In the genomic region with DNA sequence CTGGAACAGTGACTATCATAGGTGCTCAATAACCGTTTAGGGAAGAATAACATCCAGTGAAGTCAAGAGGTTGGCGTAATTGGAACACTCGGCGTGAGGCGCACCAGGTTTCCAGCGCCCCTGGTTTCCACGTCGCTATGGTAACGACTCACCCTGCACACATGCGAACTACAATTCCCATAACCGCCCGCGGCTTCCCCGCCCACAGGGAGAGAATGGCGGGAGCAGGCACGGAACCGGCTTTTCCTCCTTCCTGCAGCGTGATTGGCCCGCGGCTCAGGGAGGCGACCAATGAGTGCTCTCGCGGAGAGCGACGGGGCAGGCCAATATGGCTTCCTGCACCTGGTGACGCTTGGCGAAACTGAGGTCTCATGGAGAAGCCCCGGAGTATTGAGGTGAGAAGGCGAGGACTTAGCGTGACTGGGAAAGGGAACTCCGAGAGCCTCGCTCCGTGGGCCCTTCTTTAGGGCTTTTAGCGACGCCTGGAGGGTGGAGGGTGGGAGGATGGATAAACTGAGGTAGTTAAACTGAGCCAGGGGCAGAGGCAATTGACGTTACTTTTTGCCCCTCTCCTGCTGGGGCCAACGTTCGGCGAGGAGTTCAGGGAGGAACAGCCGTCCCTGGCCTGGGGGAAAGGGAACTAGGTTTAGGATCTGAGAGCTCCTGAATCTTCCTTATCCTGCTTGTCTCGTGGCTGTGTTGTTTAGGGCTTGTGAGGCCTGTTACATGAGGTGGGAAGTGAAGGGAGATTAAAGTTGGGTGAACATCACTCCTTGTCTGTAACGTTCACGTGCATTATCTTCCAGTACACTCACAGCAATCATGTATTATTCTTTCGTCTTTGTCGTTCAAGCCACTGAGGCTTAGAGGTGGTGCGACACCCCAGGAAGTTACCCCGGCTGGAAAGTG, we compare ENCODE assay signal across 1 cellular context.
TF ChIP-seq lines count a peak whose summit lies in the region.

Gene L3MBTL2 (plus strand): TSS at position 321 of the 909 bp plus-strand sequence. CDS start 51 bp downstream, at position 372.

TF ChIP-seq in HepG2, 621 proteins besides CTCF, POLR2A, EP300 and RAD21 (continued from another document and continues in another):
- TF ChIP-seq, protein P1, sequence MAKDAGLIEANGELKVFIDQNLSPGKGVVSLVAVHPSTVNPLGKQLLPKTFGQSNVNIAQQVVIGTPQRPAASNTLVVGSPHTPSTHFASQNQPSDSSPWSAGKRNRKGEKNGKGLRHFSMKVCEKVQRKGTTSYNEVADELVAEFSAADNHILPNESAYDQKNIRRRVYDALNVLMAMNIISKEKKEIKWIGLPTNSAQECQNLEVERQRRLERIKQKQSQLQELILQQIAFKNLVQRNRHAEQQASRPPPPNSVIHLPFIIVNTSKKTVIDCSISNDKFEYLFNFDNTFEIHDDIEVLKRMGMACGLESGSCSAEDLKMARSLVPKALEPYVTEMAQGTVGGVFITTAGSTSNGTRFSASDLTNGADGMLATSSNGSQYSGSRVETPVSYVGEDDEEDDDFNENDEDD (CRISPR knock-in tag; IDR thresholded peaks at IDR 0.05; ENCODE audit: borderline replicate concordance), result peak; percentile 97
- TF ChIP-seq ZFP36L1 (CRISPR knock-in tag; IDR thresholded peaks at IDR 0.05), result no peak
- TF ChIP-seq TIGD3 (CRISPR knock-in tag; IDR thresholded peaks at IDR 0.05; ENCODE audit: borderline replicate concordance), result no peak
- TF ChIP-seq ZNF703 (CRISPR knock-in tag; IDR thresholded peaks at IDR 0.05; ENCODE audit: borderline replicate concordance), result no peak
- no peak for TF ChIP-seq ZUFSP (CRISPR knock-in tag; IDR thresholded peaks at IDR 0.05; ENCODE audit: borderline replicate concordance)
- TF ChIP-seq FOXK2 (IDR thresholded peaks at IDR 0.05), result no peak
- no peak for TF ChIP-seq BRCA1 (CRISPR knock-in tag; IDR thresholded peaks at IDR 0.05)
- TF ChIP-seq NFKB2 (CRISPR knock-in tag; IDR thresholded peaks at IDR 0.05; ENCODE audit: borderline replicate concordance), result no peak; the same call in 1 of the 2 replicates
- TF ChIP-seq GZF1 (CRISPR knock-in tag; IDR thresholded peaks at IDR 0.05), result no peak
- TF ChIP-seq SMAD9 (CRISPR knock-in tag; IDR thresholded peaks at IDR 0.05), result no peak
- no peak for TF ChIP-seq EHMT2 (IDR thresholded peaks at IDR 0.05; ENCODE audit: borderline replicate concordance, low read depth, low read length)
- no peak for TF ChIP-seq CC2D1A (CRISPR knock-in tag; IDR thresholded peaks at IDR 0.05)
- no peak for TF ChIP-seq REL (CRISPR knock-in tag; conservative IDR thresholded peaks at IDR 0.05)
- TF ChIP-seq RFXAP (CRISPR knock-in tag; IDR thresholded peaks at IDR 0.05; ENCODE audit: borderline replicate concordance), result peak; percentile 93
- no peak for TF ChIP-seq ZNF101 (CRISPR knock-in tag; IDR thresholded peaks at IDR 0.05; ENCODE audit: borderline replicate concordance, low read depth)
- no peak for TF ChIP-seq MTF1 (CRISPR knock-in tag; IDR thresholded peaks at IDR 0.05)
- TF ChIP-seq NCOA5 (CRISPR knock-in tag; IDR thresholded peaks at IDR 0.05), result no peak
- TF ChIP-seq ZBTB21 (CRISPR knock-in tag; IDR thresholded peaks at IDR 0.05), result no peak
- TF ChIP-seq, protein P2, sequence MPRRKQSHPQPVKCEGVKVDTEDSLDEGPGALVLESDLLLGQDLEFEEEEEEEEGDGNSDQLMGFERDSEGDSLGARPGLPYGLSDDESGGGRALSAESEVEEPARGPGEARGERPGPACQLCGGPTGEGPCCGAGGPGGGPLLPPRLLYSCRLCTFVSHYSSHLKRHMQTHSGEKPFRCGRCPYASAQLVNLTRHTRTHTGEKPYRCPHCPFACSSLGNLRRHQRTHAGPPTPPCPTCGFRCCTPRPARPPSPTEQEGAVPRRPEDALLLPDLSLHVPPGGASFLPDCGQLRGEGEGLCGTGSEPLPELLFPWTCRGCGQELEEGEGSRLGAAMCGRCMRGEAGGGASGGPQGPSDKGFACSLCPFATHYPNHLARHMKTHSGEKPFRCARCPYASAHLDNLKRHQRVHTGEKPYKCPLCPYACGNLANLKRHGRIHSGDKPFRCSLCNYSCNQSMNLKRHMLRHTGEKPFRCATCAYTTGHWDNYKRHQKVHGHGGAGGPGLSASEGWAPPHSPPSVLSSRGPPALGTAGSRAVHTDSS (CRISPR knock-in tag; conservative IDR thresholded peaks at IDR 0.05), result no peak
- TF ChIP-seq, protein P3, sequence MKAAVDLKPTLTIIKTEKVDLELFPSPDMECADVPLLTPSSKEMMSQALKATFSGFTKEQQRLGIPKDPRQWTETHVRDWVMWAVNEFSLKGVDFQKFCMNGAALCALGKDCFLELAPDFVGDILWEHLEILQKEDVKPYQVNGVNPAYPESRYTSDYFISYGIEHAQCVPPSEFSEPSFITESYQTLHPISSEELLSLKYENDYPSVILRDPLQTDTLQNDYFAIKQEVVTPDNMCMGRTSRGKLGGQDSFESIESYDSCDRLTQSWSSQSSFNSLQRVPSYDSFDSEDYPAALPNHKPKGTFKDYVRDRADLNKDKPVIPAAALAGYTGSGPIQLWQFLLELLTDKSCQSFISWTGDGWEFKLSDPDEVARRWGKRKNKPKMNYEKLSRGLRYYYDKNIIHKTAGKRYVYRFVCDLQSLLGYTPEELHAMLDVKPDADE (CRISPR knock-in tag; IDR thresholded peaks at IDR 0.05), result no peak
- peak; percentile 32; the same call in 1 of the 2 replicates for TF ChIP-seq ZNF678 (CRISPR knock-in tag; IDR thresholded peaks at IDR 0.05)
- peak; percentile 79 for TF ChIP-seq DRAP1 (CRISPR knock-in tag; IDR thresholded peaks at IDR 0.05)
- peak; percentile 20 for TF ChIP-seq ZNF883 (CRISPR knock-in tag; IDR thresholded peaks at IDR 0.05; ENCODE audit: not compliant biosample characterization)
- no peak for TF ChIP-seq ARNT (IDR thresholded peaks at IDR 0.05)
- TF ChIP-seq IKZF1 (IDR thresholded peaks at IDR 0.05), result no peak
- TF ChIP-seq SIN3A (IDR thresholded peaks at IDR 0.05; ENCODE audit: borderline replicate concordance, low read depth, low read length), result peak; percentile 80; the same call in 1 of the 2 replicates
- TF ChIP-seq SRSF1 (optimal IDR thresholded peaks at IDR 0.05; ENCODE audit: low read depth, low read length), result no peak
- TF ChIP-seq KAT7 (CRISPR knock-in tag; IDR thresholded peaks at IDR 0.05; ENCODE audit: borderline replicate concordance), result no peak
- peak; percentile 81; the same call in 1 of the 2 replicates for TF ChIP-seq THAP9 (CRISPR knock-in tag; IDR thresholded peaks at IDR 0.05; ENCODE audit: borderline replicate concordance)
- TF ChIP-seq CREM (IDR thresholded peaks at IDR 0.05), result peak; percentile 91
- TF ChIP-seq CREM (CRISPR knock-in tag; IDR thresholded peaks at IDR 0.05), result no peak
- TF ChIP-seq ZNF557 (CRISPR knock-in tag; IDR thresholded peaks at IDR 0.05), result no peak
- no peak for TF ChIP-seq ZNF432 (CRISPR knock-in tag; IDR thresholded peaks at IDR 0.05; ENCODE audit: borderline replicate concordance)
- TF ChIP-seq, protein P4, sequence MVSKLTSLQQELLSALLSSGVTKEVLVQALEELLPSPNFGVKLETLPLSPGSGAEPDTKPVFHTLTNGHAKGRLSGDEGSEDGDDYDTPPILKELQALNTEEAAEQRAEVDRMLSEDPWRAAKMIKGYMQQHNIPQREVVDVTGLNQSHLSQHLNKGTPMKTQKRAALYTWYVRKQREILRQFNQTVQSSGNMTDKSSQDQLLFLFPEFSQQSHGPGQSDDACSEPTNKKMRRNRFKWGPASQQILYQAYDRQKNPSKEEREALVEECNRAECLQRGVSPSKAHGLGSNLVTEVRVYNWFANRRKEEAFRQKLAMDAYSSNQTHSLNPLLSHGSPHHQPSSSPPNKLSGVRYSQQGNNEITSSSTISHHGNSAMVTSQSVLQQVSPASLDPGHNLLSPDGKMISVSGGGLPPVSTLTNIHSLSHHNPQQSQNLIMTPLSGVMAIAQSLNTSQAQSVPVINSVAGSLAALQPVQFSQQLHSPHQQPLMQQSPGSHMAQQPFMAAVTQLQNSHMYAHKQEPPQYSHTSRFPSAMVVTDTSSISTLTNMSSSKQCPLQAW (CRISPR knock-in tag; IDR thresholded peaks at IDR 0.05), result peak; percentile 92
- 0 out of 2 replicates have a peak, but pooled peaks have one; percentile 24 for TF ChIP-seq PAXIP1 (CRISPR knock-in tag; conservative IDR thresholded peaks at IDR 0.05)
- no peak for TF ChIP-seq ZNF430 (CRISPR knock-in tag; IDR thresholded peaks at IDR 0.05)
- 0 out of 2 replicates have a peak, but pooled peaks have one; percentile 19 for TF ChIP-seq HOXA5 (CRISPR knock-in tag; IDR thresholded peaks at IDR 0.05)
- TF ChIP-seq ZNF30 (CRISPR knock-in tag; IDR thresholded peaks at IDR 0.05), result no peak
- TF ChIP-seq REPIN1 (CRISPR knock-in tag; IDR thresholded peaks at IDR 0.05; ENCODE audit: borderline replicate concordance, low read depth), result no peak
- TF ChIP-seq ZNF737 (CRISPR knock-in tag; IDR thresholded peaks at IDR 0.05; ENCODE audit: borderline replicate concordance), result no peak
- no peak for TF ChIP-seq ZNF879 (CRISPR knock-in tag; IDR thresholded peaks at IDR 0.05)
